1 cellular context compared by ENCODE assay signal in genomic region chr3:129794319-129795201, GRCh38.
TF ChIP-seq lines count a peak whose summit lies in the region.

No MANE protein-coding gene starts in this region.

TF ChIP-seq in HEK293, 187 proteins besides CTCF, POLR2A, EP300 and RAD21 (continued from another document):
- TF ChIP-seq ZNF274 (IDR thresholded peaks at IDR 0.05; ENCODE audit: low read length) = no peak
- no peak for TF ChIP-seq ZNF274 (tag by site-specific recombination; IDR thresholded peaks at IDR 0.05; ENCODE audit: borderline replicate concordance)
- no peak for TF ChIP-seq ZNF658 (tag by site-specific recombination; IDR thresholded peaks at IDR 0.05)
- TF ChIP-seq KLF10 (tag by site-specific recombination; IDR thresholded peaks at IDR 0.05) = peak; percentile 63
- TF ChIP-seq TCF7L2 (IDR thresholded peaks at IDR 0.05; ENCODE audit: borderline replicate concordance, low read depth, low read length) = no peak
